Comparison of ENCODE assay signal across 9 cellular contexts in the genomic region with DNA sequence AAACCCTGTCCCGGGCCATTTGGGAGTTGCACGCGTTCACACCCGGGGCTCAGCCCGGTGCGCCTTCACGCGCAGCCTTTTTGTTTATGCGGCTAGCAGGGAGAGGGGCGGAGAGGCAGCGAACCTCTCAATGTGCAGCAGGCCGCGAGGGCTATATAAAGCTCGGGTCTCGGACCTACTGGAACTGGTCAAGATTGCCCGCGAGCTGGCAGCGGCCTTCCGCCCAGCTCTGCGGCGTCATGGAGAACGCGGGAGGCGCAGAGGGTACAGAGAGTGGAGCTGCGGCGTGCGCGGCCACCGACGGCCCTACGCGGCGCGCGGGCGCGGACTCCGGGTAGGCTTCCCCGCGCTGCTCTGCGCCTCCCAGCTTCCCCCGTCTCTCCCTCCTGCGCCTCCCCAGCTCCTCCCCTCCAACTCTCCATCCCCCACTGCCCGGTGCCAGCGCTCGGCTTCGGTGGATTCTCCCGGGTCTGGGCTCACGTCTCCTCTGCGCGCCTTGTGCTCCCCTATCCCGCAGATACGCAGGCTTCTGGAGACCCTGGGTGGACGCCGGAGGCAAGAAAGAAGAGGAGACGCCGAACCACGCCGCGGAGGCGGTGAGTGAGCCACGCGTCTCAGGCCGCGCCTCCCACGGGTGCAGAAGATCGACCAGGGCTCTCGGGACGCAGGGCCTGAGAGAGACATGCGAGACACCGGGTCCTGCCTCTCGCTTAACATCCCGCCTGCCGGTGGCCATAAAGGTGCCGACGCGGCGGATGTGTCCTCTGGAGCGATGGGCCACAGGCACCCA. TPM values are rescaled to one million over a fixed set of nuclear protein-coding genes. Genes with fewer than 3 reads are reported as not detected.
DNase-seq lines count a peak whose midpoint lies in the region; ATAC-seq lines count a peak whose summit lies in the region.
"Had no signal": no experiment of that assay in that cellular context is flagged by ENCODE, and none has a peak within 500 bp of the region (broad histone marks: within the 10 kb centered on the region; RNA-seq: fewer than 3 reads in every experiment).

A gene with protein sequence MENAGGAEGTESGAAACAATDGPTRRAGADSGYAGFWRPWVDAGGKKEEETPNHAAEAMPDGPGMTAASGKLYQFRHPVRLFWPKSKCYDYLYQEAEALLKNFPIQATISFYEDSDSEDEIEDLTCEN (plus strand): TSS at position 183 of the 790 bp plus-strand sequence. CDS start 57 bp downstream, at position 240.

- H3K9me2 ChIP-seq in Karpas-422 (replicated peaks; ENCODE audit: insufficient read depth, low read length), result no peaks in the 10 kb centered on the region

- no peaks in the 10 kb centered on the region for H4K20me1 ChIP-seq in Karpas-422 (ENCODE audit: insufficient read depth, low read depth, low read length)

- H3K27ac Mint-ChIP-seq in activated naive CD4-positive, alpha-beta T cell treated with anti-CD3 and anti-CD28 coated beads, Interleukin-2, amount 50 U/mL, for 24 hours, result no peak within 1 kb of the TSS
- H3K27ac Mint-ChIP-seq: natural killer cell had no signal

- peaks cover 50% of the 10 kb centered on the region for H3K27me3 Mint-ChIP-seq in activated naive CD4-positive, alpha-beta T cell treated with anti-CD3 and anti-CD28 coated beads, Interleukin-2, amount 50 U/mL, for 24 hours

- H3K4me1 Mint-ChIP-seq in activated naive CD4-positive, alpha-beta T cell treated with anti-CD3 and anti-CD28 coated beads, Interleukin-2, amount 50 U/mL, for 24 hours, result peaks cover 7% of the 10 kb centered on the region
- H3K4me1 Mint-ChIP-seq: natural killer cell had no signal

- no peaks in the 10 kb centered on the region for H3K9me3 Mint-ChIP-seq in activated naive CD4-positive, alpha-beta T cell treated with anti-CD3 and anti-CD28 coated beads, Interleukin-2, amount 50 U/mL, for 24 hours
- H3K9me3 Mint-ChIP-seq: natural killer cell had no signal

- no peak within 1 kb of the TSS for H3K9ac ChIP-seq in Karpas-422 (ENCODE audit: low read length)

- H3K4me3 ChIP-seq in Karpas-422 (ENCODE audit: low read length), result no peak within 1 kb of the TSS

- H3K4me2 ChIP-seq in Karpas-422 (ENCODE audit: low read depth, low read length, poor library complexity, severe bottlenecking), result no peak within 1 kb of the TSS

- H3K4me1 ChIP-seq in Karpas-422 (ENCODE audit: low read length), result peaks cover 5% of the 10 kb centered on the region

- no peaks in the 10 kb centered on the region for H3K36me3 ChIP-seq in Karpas-422 (ENCODE audit: insufficient read depth, low read length)

- peak within 1 kb of the TSS; percentile 56 for H3K4me3 Mint-ChIP-seq in activated naive CD4-positive, alpha-beta T cell treated with anti-CD3 and anti-CD28 coated beads, Interleukin-2, amount 50 U/mL, for 24 hours
- H3K4me3 Mint-ChIP-seq: natural killer cell had no signal

- H3K36me3 Mint-ChIP-seq in activated naive CD4-positive, alpha-beta T cell treated with anti-CD3 and anti-CD28 coated beads, Interleukin-2, amount 50 U/mL, for 24 hours, result no peaks in the 10 kb centered on the region

- H3K9me3 ChIP-seq in Karpas-422 (ENCODE audit: low read length), result no peaks in the 10 kb centered on the region

- no peak within 1 kb of the TSS for H3K27ac ChIP-seq in Karpas-422 (ENCODE audit: low read length)

- peak; percentile 50 for ATAC-seq in GM19025 (IDR thresholded peaks at IDR 0.05; ENCODE audit: low read depth, unreplicated experiment)

- no peak within 1 kb of the TSS for H2AFZ ChIP-seq in Karpas-422 (ENCODE audit: low read length)

- H3K79me2 ChIP-seq in Karpas-422 (ENCODE audit: low read length), result no peaks in the 10 kb centered on the region

- DNase-seq in Ammon's horn (ENCODE audit: low spot score) (peak; percentile 88), NCI-H1930 (lab: John Stamatoyannopoulos, UW) (peak; percentile 25 to 50), glomerular visceral epithelial cell (ENCODE audit: extremely low spot score) (peak; percentile 11), nucleus accumbens (lab: John Stamatoyannopoulos, UW) (peak in 55 of 56 donors; percentile 12 to 87 (median 67)), Karpas-422 (no peak), AG08395 (ENCODE audit: low spot score) (no peak)
- DNase-seq: natural killer cell had no signal

- H3K27me3 ChIP-seq in Karpas-422 (ENCODE audit: low read length), result no peaks in the 10 kb centered on the region

RNA-seq across cellular contexts. Expression of the gene that starts here (rescaled TPM):
- not detected in 2 replicates for total RNA-seq in Karpas-422 (2014; rRNA removed; shearing (Covaris generic); ENCODE audit: low replicate concordance)
- total RNA-seq: natural killer cell had no signal

Comparison
In these comparisons a context has a peak if more than half of its experiments do, and no peak if none do; other contexts are left out.
1. DNase-seq: peak in Ammon's horn (single experiment), NCI-H1930 (2 of 2), glomerular visceral epithelial cell (single experiment) and nucleus accumbens (55 of 56); none in Karpas-422 (single experiment) and AG08395 (single experiment).